ENCODE assay signal across 9 cellular contexts in the genomic region with DNA sequence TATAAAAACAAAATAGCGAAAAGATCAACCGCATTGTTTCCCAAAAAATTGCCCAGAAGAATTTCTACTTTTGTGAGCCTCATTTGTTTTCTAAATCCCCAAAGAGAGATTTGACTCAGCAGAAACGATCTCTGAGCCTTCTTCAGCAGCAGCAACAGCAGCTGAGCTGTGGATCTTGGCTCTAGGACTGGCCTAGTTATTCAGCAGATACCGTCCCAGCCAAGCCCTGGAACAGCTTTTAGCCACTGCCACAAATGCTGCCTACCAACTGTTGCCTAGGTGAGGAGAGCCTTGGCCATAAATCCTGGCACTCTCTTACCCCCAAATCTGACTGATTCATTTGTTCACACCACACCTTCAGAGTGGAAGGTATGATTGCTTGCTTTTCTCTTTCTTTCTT.
DNase-seq lines count a peak whose midpoint lies in the region; ATAC-seq and TF ChIP-seq lines count a peak whose summit lies in the region.
"Had no signal": no experiment of that assay in that cellular context is flagged by ENCODE, and none has a peak within 500 bp of the region (broad histone marks: within the 10 kb centered on the region; RNA-seq: fewer than 3 reads in every experiment).

No MANE protein-coding gene starts in this region.

- H3K4me1 Mint-ChIP-seq in activated naive CD8-positive, alpha-beta T cell treated with anti-CD3 and anti-CD28 coated beads, Interleukin-2, amount 50 U/mL, for 24 hours, result no peaks in the 10 kb centered on the region

- no peaks in the 10 kb centered on the region for H3K27me3 ChIP-seq in body of pancreas
- H3K27me3 ChIP-seq in gastrocnemius medialis, result no peaks in the 10 kb centered on the region

- H3K4me3 ChIP-seq in body of pancreas (no peak overlapping the region), gastrocnemius medialis (peak overlapping the region in 3 of 4 donors; percentile 8 to 36 (median 33))

- H3K27ac Mint-ChIP-seq in activated naive CD8-positive, alpha-beta T cell treated with anti-CD3 and anti-CD28 coated beads, Interleukin-2, amount 50 U/mL, for 24 hours, result no peak overlapping the region

- intact Hi-C loops in body of pancreas (cut with DNase I) (no loop called here), gastrocnemius medialis (cut with DNase I; ENCODE audit: low total_unique reads) (loop anchor here (10.0 kb wide), 1 partner anchor 320 kb away; a partner anchor contains a TSS)

- ATAC-seq in body of pancreas (no peak), gastrocnemius medialis (peak; percentile 97 to 98), HG03039 (IDR thresholded peaks at IDR 0.05; ENCODE audit: unreplicated experiment) (no peak), HG03175 (IDR thresholded peaks at IDR 0.05; ENCODE audit: unreplicated experiment) (no peak)
- ATAC-seq in activated naive CD8-positive, alpha-beta T cell treated with anti-CD3 and anti-CD28 coated beads, Interleukin-2, amount 50 U/mL, for 24 hours, result no peak

- no peak for TF ChIP-seq CTCF in body of pancreas (IDR thresholded peaks at IDR 0.05)
- no peak for TF ChIP-seq CTCF in gastrocnemius medialis (IDR thresholded peaks at IDR 0.05 in 4 of 5, conservative IDR thresholded peaks at IDR 0.05 in 1 of 5)

- H3K4me1 ChIP-seq in body of pancreas (no peaks in the 10 kb centered on the region), gastrocnemius medialis (peaks cover 3 to 20% of the 10 kb centered on the region in 2 donors)

- WGBS in body of pancreas, 2 donors, result 61 to 68% methylated on average over 4 of the region's 4 CpGs

- DNase-seq in H4 (ENCODE audit: low spot score) (peak; percentile 74), body of pancreas (peak in 3 of 4 donors; percentile 12 to 16 (median 15)), hepatic stellate cell (ENCODE audit: low spot score) (peak; percentile 40), gastrocnemius medialis (peak; percentile 81 to 82)
- no peak for DNase-seq in stimulated activated naive CD4-positive, alpha-beta T cell treated with Interleukin-2 at 50 U/mL for 16 hours (lab: John Stamatoyannopoulos, UW)
- DNase-seq in activated naive CD8-positive, alpha-beta T cell treated with anti-CD3 and anti-CD28 coated beads, Interleukin-2, amount 50 U/mL, for 24 hours, result no peak
- DNase-seq: stimulated activated CD4-positive, alpha-beta T cell treated with anti-CD3 and anti-CD28 coated beads, Interleukin-2, amount 100 ng/mL, for 24 hours had no signal

- no peaks in the 10 kb centered on the region for H3K9me3 ChIP-seq in body of pancreas
- H3K9me3 ChIP-seq in gastrocnemius medialis, result no peaks in the 10 kb centered on the region

- no peak overlapping the region for H3K27ac ChIP-seq in body of pancreas
- peak overlapping the region; percentile 63 to 85 (median 77) for H3K27ac ChIP-seq in gastrocnemius medialis

- no peaks in the 10 kb centered on the region for H3K27me3 Mint-ChIP-seq in activated naive CD8-positive, alpha-beta T cell treated with anti-CD3 and anti-CD28 coated beads, Interleukin-2, amount 50 U/mL, for 24 hours

- no peaks in the 10 kb centered on the region for H3K36me3 ChIP-seq in body of pancreas (replicated peaks in 1 of 2; ENCODE audit: insufficient read depth in 1 of 2, low read depth in 2 of 2)
- H3K36me3 ChIP-seq in gastrocnemius medialis, result no peaks in the 10 kb centered on the region

- no peaks in the 10 kb centered on the region for H3K36me3 Mint-ChIP-seq in activated naive CD8-positive, alpha-beta T cell treated with anti-CD3 and anti-CD28 coated beads, Interleukin-2, amount 50 U/mL, for 24 hours (ENCODE audit: low read depth)

- in situ Hi-C loops in gastrocnemius medialis (cut with MboI; ENCODE audit: low sequenced_read_pairs in 4 of 4), result no loop called here

- H3K9me3 Mint-ChIP-seq in activated naive CD8-positive, alpha-beta T cell treated with anti-CD3 and anti-CD28 coated beads, Interleukin-2, amount 50 U/mL, for 24 hours, result peaks cover 3% of the 10 kb centered on the region

- TF ChIP-seq POLR2A in body of pancreas (IDR thresholded peaks at IDR 0.05), result no peak
- TF ChIP-seq POLR2A in gastrocnemius medialis (IDR thresholded peaks at IDR 0.05), result no peak

- H3K4me3 Mint-ChIP-seq in activated naive CD8-positive, alpha-beta T cell treated with anti-CD3 and anti-CD28 coated beads, Interleukin-2, amount 50 U/mL, for 24 hours, result no peak overlapping the region

Comparison
In these comparisons a context has a peak if more than half of its experiments do, and no peak if none do; other contexts are left out.
1. DNase-seq: peak in H4 (single experiment), body of pancreas (3 of 4), hepatic stellate cell (single experiment) and gastrocnemius medialis (2 of 2); none in stimulated activated naive CD4-positive, alpha-beta T cell treated with Interleukin-2 at 50 U/mL for 16 hours (single experiment) and activated naive CD8-positive, alpha-beta T cell treated with anti-CD3 and anti-CD28 coated beads, Interleukin-2, amount 50 U/mL, for 24 hours (single experiment).
2. ATAC-seq: peak in gastrocnemius medialis (2 of 2); none in body of pancreas (single experiment), HG03039 (single experiment), activated naive CD8-positive, alpha-beta T cell treated with anti-CD3 and anti-CD28 coated beads, Interleukin-2, amount 50 U/mL, for 24 hours (single experiment) and HG03175 (single experiment).
3. H3K27ac ChIP-seq: peak in gastrocnemius medialis (4 of 4); none in body of pancreas (0 of 4).
4. H3K4me3 ChIP-seq: peak in gastrocnemius medialis (3 of 4); none in body of pancreas (0 of 2).